Comparison of ENCODE assay signal across 10 cellular contexts in the genomic region with DNA sequence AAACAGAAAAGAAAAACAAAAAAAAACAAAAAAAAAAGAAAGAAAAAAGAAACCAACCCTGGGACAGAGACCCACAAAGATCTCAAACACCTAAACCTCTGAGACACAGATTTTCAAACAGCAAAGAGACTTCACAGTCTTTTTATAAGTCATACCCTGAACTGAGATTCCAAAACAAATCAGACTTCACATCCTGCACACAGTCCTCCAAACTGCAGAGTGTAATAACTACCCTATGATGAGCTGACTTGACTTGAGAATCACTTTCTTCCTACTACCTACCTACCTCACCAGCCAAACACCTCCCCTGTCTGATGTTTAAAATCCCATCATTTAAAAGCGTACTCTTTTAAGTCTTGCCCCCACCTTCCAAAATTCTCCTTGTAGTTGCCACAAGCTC. TPM values are rescaled to one million over a fixed set of nuclear protein-coding genes. Genes with fewer than 3 reads are reported as not detected.
DNase-seq lines count a peak whose midpoint lies in the region; ATAC-seq and TF ChIP-seq lines count a peak whose summit lies in the region.
"Had no signal": no experiment of that assay in that cellular context is flagged by ENCODE, and none has a peak within 500 bp of the region (broad histone marks: within the 10 kb centered on the region; RNA-seq: fewer than 3 reads in every experiment).

No MANE protein-coding gene starts in this region.

- peak overlapping the region; percentile 93 for H3K27ac Mint-ChIP-seq in activated T-helper 17 cell treated with anti-CD3 and anti-CD28 coated beads, Interleukin-2, amount 50 U/mL, for 72 hours

- H3K9me3 ChIP-seq in mesodermal cell (ENCODE audit: control insufficient read depth, low read length), result no peaks in the 10 kb centered on the region
- H3K9me3 ChIP-seq in gastrocnemius medialis, result no peaks in the 10 kb centered on the region

- H3K36me3 Mint-ChIP-seq in activated T-helper 17 cell treated with anti-CD3 and anti-CD28 coated beads, Interleukin-2, amount 50 U/mL, for 72 hours (ENCODE audit: low read depth), result no peaks in the 10 kb centered on the region

- intact Hi-C loops in gastrocnemius medialis (cut with DNase I; ENCODE audit: low total_unique reads), result no loop called here

- ATAC-seq in activated T-helper 17 cell treated with anti-CD3 and anti-CD28 coated beads, Interleukin-2, amount 50 U/mL, for 72 hours (replicated peaks), result peak; percentile 50
- ATAC-seq in gastrocnemius medialis (no peak), HG03159 (IDR thresholded peaks at IDR 0.05; ENCODE audit: unreplicated experiment) (no peak), HG03025 (IDR thresholded peaks at IDR 0.05; ENCODE audit: low FRiP score, unreplicated experiment) (no peak)

- peak overlapping the region; percentile 88 for H3K4me3 Mint-ChIP-seq in activated T-helper 17 cell treated with anti-CD3 and anti-CD28 coated beads, Interleukin-2, amount 50 U/mL, for 72 hours

- DNase-seq in AG10803 (ENCODE audit: low read depth) (no peak), HCEC 1CT (peak; percentile 4), gastrocnemius medialis (no peak), MV-4-11 (lab: John Stamatoyannopoulos, UW) (no peak)

- in situ Hi-C loops in gastrocnemius medialis (cut with MboI; ENCODE audit: low sequenced_read_pairs in 4 of 4), result no loop called here

- H3K27me3 Mint-ChIP-seq in activated T-helper 17 cell treated with anti-CD3 and anti-CD28 coated beads, Interleukin-2, amount 50 U/mL, for 72 hours, result no peaks in the 10 kb centered on the region

- TF ChIP-seq CTCF in AG10803 (conservative IDR thresholded peaks at IDR 0.05; ENCODE audit: low read length) (no peak), gastrocnemius medialis (IDR thresholded peaks at IDR 0.05 in 4 of 5, conservative IDR thresholded peaks at IDR 0.05 in 1 of 5) (no peak)

- no peak overlapping the region for H3K27ac ChIP-seq in mesodermal cell (ENCODE audit: low read depth, low read length, severe bottlenecking)
- peak overlapping the region in 1 of 4 donors; percentile 94 for H3K27ac ChIP-seq in gastrocnemius medialis
- H3K27ac ChIP-seq: foreskin keratinocyte had no signal

- H3K4me1 ChIP-seq in mesodermal cell (ENCODE audit: control insufficient read depth, insufficient read depth, low read length, poor library complexity, severe bottlenecking), result peaks cover 2% of the 10 kb centered on the region
- peaks cover 5 to 7% of the 10 kb centered on the region in 2 donors for H3K4me1 ChIP-seq in gastrocnemius medialis
- H3K4me1 ChIP-seq: foreskin keratinocyte had no signal

- H3K4me1 Mint-ChIP-seq in activated T-helper 17 cell treated with anti-CD3 and anti-CD28 coated beads, Interleukin-2, amount 50 U/mL, for 72 hours, result peaks cover 4% of the 10 kb centered on the region

- no peaks in the 10 kb centered on the region for H3K9me3 Mint-ChIP-seq in activated T-helper 17 cell treated with anti-CD3 and anti-CD28 coated beads, Interleukin-2, amount 50 U/mL, for 72 hours

- WGBS in mesodermal cell (ENCODE audit: insufficient coverage in 2 of 2), 2 experiments, result no CpG with 5 or more reads among the region's 1 CpG

- H3K27me3 ChIP-seq in gastrocnemius medialis, result no peaks in the 10 kb centered on the region
- H3K27me3 ChIP-seq: foreskin keratinocyte had no signal

- TF ChIP-seq POLR2A in gastrocnemius medialis (IDR thresholded peaks at IDR 0.05), result no peak

- peak overlapping the region; percentile 50; the same call in 1 of the 2 replicates for H3K4me3 ChIP-seq in AG10803 (ENCODE audit: low read length)
- H3K4me3 ChIP-seq in mesodermal cell (ENCODE audit: extremely low read depth, insufficient read depth, low read length, poor library complexity, severe bottlenecking), result peak overlapping the region; percentile 53
- H3K4me3 ChIP-seq in gastrocnemius medialis, result no peak overlapping the region

- H3K36me3 ChIP-seq in mesodermal cell (ENCODE audit: control insufficient read depth, insufficient read depth, low read length) (no peaks in the 10 kb centered on the region), gastrocnemius medialis (no peaks in the 10 kb centered on the region)

RNA-seq across cellular contexts. Expression of a gene that starts 25.2 kb away (rescaled TPM):
- total RNA-seq in activated T-helper 17 cell treated with anti-CD3 and anti-CD28 coated beads, Interleukin-2, amount 50 U/mL, for 72 hours, result not detected
- not detected for polyA plus RNA-seq in mesodermal cell (2013, experiment 1 of 2)
- polyA plus RNA-seq in mesodermal cell (2013, experiment 2 of 2), result not detected
- not detected for total RNA-seq in gastrocnemius medialis
- total RNA-seq: foreskin keratinocyte, occipital lobe had no signal
- polyA plus RNA-seq: foreskin keratinocyte had no signal

RNA-seq across cellular contexts. Expression of a gene that starts 39.8 kb away (rescaled TPM):
- total RNA-seq in activated T-helper 17 cell treated with anti-CD3 and anti-CD28 coated beads, Interleukin-2, amount 50 U/mL, for 72 hours, result 10 to 100 TPM; 24.2 to 30.5 TPM
- polyA plus RNA-seq in mesodermal cell (2013, experiment 1 of 2), result 9.2 TPM
- 7.7 TPM for polyA plus RNA-seq in mesodermal cell (2013, experiment 2 of 2)
- total RNA-seq in gastrocnemius medialis, result 1 to 10 TPM; 1.7 to 6.1 (median 3.3) TPM

RNA-seq across cellular contexts. Expression of a gene that starts 50.1 kb away (rescaled TPM):
- total RNA-seq in activated T-helper 17 cell treated with anti-CD3 and anti-CD28 coated beads, Interleukin-2, amount 50 U/mL, for 72 hours, result not detected
- 1.2 TPM for polyA plus RNA-seq in mesodermal cell (2013, experiment 1 of 2)
- not detected for polyA plus RNA-seq in mesodermal cell (2013, experiment 2 of 2)
- not detected for total RNA-seq in gastrocnemius medialis
- total RNA-seq: foreskin keratinocyte had no signal
- polyA plus RNA-seq: foreskin keratinocyte had no signal

RNA-seq across cellular contexts. Expression of a gene that starts 52.7 kb away (rescaled TPM):
- 100 to 1,000 TPM in 1 of 2 donors, 10 to 100 TPM in 1; 96.8 to 102 TPM for total RNA-seq in activated T-helper 17 cell treated with anti-CD3 and anti-CD28 coated beads, Interleukin-2, amount 50 U/mL, for 72 hours
- polyA plus RNA-seq in mesodermal cell (2013, experiment 1 of 2), result 0.41 TPM
- 0.30 TPM for polyA plus RNA-seq in mesodermal cell (2013, experiment 2 of 2)
- 1 to 10 TPM; 1.8 to 2.7 (median 2.5) TPM for total RNA-seq in gastrocnemius medialis

Comparison
In these comparisons a context has a peak if more than half of its experiments do, and no peak if none do; other contexts are left out.
1. H3K4me3 ChIP-seq: peak in AG10803 (single experiment) and mesodermal cell (single experiment); none in gastrocnemius medialis (0 of 4).